ENCODE assay signal across 20 cellular contexts in the genomic region with DNA sequence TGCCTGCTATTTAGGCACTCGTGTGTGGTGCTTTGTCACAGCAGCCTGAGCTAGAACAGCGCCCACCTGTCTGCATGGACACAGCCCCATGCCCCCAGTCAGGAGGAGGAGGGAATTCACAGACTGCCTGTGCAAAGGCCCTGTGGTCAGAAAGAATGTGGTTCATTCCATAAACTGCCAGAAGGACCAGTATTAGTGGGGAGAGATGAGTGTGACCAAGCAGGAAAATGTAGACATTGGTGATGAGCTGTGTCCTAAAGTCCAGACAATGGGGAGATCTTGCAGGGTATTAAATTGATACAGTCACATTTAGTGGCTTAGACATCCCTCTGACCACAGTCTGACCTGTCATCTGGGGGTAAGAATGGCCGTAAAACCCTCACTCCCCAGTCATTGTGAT.
DNase-seq lines count a peak whose midpoint lies in the region; ATAC-seq and TF ChIP-seq lines count a peak whose summit lies in the region.
"Had no signal": no experiment of that assay in that cellular context is flagged by ENCODE, and none has a peak within 500 bp of the region (broad histone marks: within the 10 kb centered on the region; RNA-seq: fewer than 3 reads in every experiment).

No MANE protein-coding gene starts in this region.

- peaks cover 45% of the 10 kb centered on the region for H3K27me3 Mint-ChIP-seq in dendritic cell treated with granulocyte-macrophage colony-stimulating factor and Interleukin-4, amounts not matched to agents 40 ng/mL and 50 ng/mL, for 4 days
- peaks cover 4% of the 10 kb centered on the region for H3K27me3 Mint-ChIP-seq in activated T-helper 17 cell treated with anti-CD3 and anti-CD28 coated beads, Interleukin-2, amount 50 U/mL, for 72 hours

- no peak overlapping the region for H3K9ac ChIP-seq in IMR-90 (ENCODE audit: low read depth, low read length)
- H3K9ac ChIP-seq: KMS-11 had no signal

- no peaks in the 10 kb centered on the region; the same call in 1 of the 2 replicates for H3K27me3 ChIP-seq in IMR-90 (ENCODE audit: control insufficient read depth, insufficient read depth, low read length)
- no peaks in the 10 kb centered on the region for H3K27me3 ChIP-seq in lower lobe of right lung (ENCODE audit: low read depth)
- H3K27me3 ChIP-seq: SJSA1 had no signal

- no peak overlapping the region for H2BK120ac ChIP-seq in IMR-90 (ENCODE audit: low read depth, low read length)

- H3K9me1 ChIP-seq in IMR-90 (ENCODE audit: insufficient read depth, low read length), result peaks cover 6% of the 10 kb centered on the region; the same call in 1 of the 2 replicates

- no peaks in the 10 kb centered on the region for H3K36me3 ChIP-seq in IMR-90 (ENCODE audit: control insufficient read depth, insufficient read depth, low read length)
- no peaks in the 10 kb centered on the region for H3K36me3 ChIP-seq in lower lobe of right lung
- H3K36me3 ChIP-seq: BLaER1 treated with 17β-estradiol and CSF1 and Interleukin-3, amounts not matched to agents 10 nM and 100 nM; SJSA1 had no signal

- H3K14ac ChIP-seq in IMR-90 (replicated peaks; ENCODE audit: low read depth, low read length), result peak overlapping the region; percentile 45; the same call in 1 of the 2 replicates

- in situ Hi-C loops in IMR-90 (cut with MboI; ENCODE audit: low sequenced_read_pairs), result no loop called here

- TF ChIP-seq CTCF in IMR-90 (conservative IDR thresholded peaks at IDR 0.05; ENCODE audit: low read depth, low read length) (no peak), lower lobe of right lung (IDR thresholded peaks at IDR 0.05) (no peak)

- H2BK15ac ChIP-seq in IMR-90 (ENCODE audit: low read depth, low read length), result no peak overlapping the region

- POLR2A ChIA-PET in IMR-90 (lab: Charles Lee; ENCODE audit: unreplicated experiment), result no interaction called here

- H4K91ac ChIP-seq in IMR-90 (ENCODE audit: insufficient read depth, low read depth, low read length), result no peak overlapping the region

- no peaks in the 10 kb centered on the region for H3K36me3 Mint-ChIP-seq in dendritic cell treated with granulocyte-macrophage colony-stimulating factor and Interleukin-4, amounts not matched to agents 40 ng/mL and 50 ng/mL, for 4 days (ENCODE audit: low read depth)
- no peaks in the 10 kb centered on the region for H3K36me3 Mint-ChIP-seq in activated T-helper 17 cell treated with anti-CD3 and anti-CD28 coated beads, Interleukin-2, amount 50 U/mL, for 72 hours (ENCODE audit: low read depth)
- H3K36me3 Mint-ChIP-seq: CD8-positive, alpha-beta T cell had no signal

- no peak overlapping the region for H4K8ac ChIP-seq in IMR-90 (ENCODE audit: low read depth in 2 of 2, low read length in 2 of 2)

- intact Hi-C loops in IMR-90 (cut with micrococcal nuclease), result no loop called here
- intact Hi-C loops in dendritic cell treated with granulocyte-macrophage colony-stimulating factor and Interleukin-4, amounts not matched to agents 40 ng/mL and 50 ng/mL, for 4 days (cut with micrococcal nuclease), result no loop called here
- intact Hi-C loops in sciatic nerve (cut with DNase I), result no loop called here
- intact Hi-C loops in lower lobe of right lung (cut with DNase I), result no loop called here

- peak overlapping the region; percentile 74; the same call in 1 of the 2 replicates for H2BK20ac ChIP-seq in IMR-90 (ENCODE audit: low read depth, low read length)

- H3K27ac ChIP-seq in IMR-90 (ENCODE audit: insufficient read depth, low read length) (no peak overlapping the region), lower lobe of right lung (no peak overlapping the region)
- H3K27ac ChIP-seq: KMS-11, SJSA1 had no signal

- peaks cover 9% of the 10 kb centered on the region for H3K4me1 ChIP-seq in IMR-90 (ENCODE audit: control insufficient read depth, insufficient read depth, low read length)
- H3K4me1 ChIP-seq in lower lobe of right lung, result no peaks in the 10 kb centered on the region

- H3K23ac ChIP-seq in IMR-90 (ENCODE audit: low read depth, low read length), result no peak overlapping the region

- peaks cover 8% of the 10 kb centered on the region for H3K9me3 ChIP-seq in IMR-90 (ENCODE audit: control insufficient read depth, insufficient read depth, low read length)
- H3K9me3 ChIP-seq in lower lobe of right lung, result no peaks in the 10 kb centered on the region

- ATAC-seq in IMR-90 (ENCODE audit: low read depth) (no peak), sciatic nerve (no peak), GM21717 (IDR thresholded peaks at IDR 0.05; ENCODE audit: unreplicated experiment) (no peak), lower lobe of right lung (no peak)
- ATAC-seq in activated T-helper 17 cell treated with anti-CD3 and anti-CD28 coated beads, Interleukin-2, amount 50 U/mL, for 72 hours (replicated peaks), result no peak
- ATAC-seq: CD8-positive, alpha-beta T cell; Right ventricle myocardium inferior had no signal

- no peaks in the 10 kb centered on the region for H3K79me1 ChIP-seq in IMR-90 (ENCODE audit: low read depth in 1 of 2, low read length in 2 of 2)

- peak overlapping the region; percentile 76 for H2AK9ac ChIP-seq in IMR-90 (replicated peaks; ENCODE audit: low read depth, low read length, poor library complexity)

- H2BK5ac ChIP-seq in IMR-90 (ENCODE audit: low read depth, low read length, poor library complexity, severe bottlenecking), result no peak overlapping the region

- CTCF ChIA-PET in IMR-90 (lab: Yijun Ruan, JAX), result no interaction called here

- H3K9me3 Mint-ChIP-seq in dendritic cell treated with granulocyte-macrophage colony-stimulating factor and Interleukin-4, amounts not matched to agents 40 ng/mL and 50 ng/mL, for 4 days, result no peaks in the 10 kb centered on the region
- H3K9me3 Mint-ChIP-seq in activated T-helper 17 cell treated with anti-CD3 and anti-CD28 coated beads, Interleukin-2, amount 50 U/mL, for 72 hours, result no peaks in the 10 kb centered on the region

- no TSS peak for BruUV-seq in IMR-90 (replicated peaks; lab: Mats Ljungman, UMichigan)

- no peak overlapping the region for H4K5ac ChIP-seq in IMR-90 (ENCODE audit: low read depth, low read length)

- H3K4ac ChIP-seq in IMR-90 (ENCODE audit: low read depth, low read length), result peak overlapping the region; percentile 24; the same call in 1 of the 2 replicates

- H3K4me3 ChIP-seq in IMR-90 (ENCODE audit: insufficient read depth, low read depth, low read length) (no peak overlapping the region), lower lobe of right lung (no peak overlapping the region)
- H3K4me3 ChIP-seq: BLaER1 treated with 17β-estradiol and CSF1 and Interleukin-3, amounts not matched to agents 10 nM and 100 nM; SJSA1 had no signal

- DNase-seq in EH (ENCODE audit: low read depth) (peak; percentile 52), IMR-90 (no peak), sciatic nerve (ENCODE audit: low spot score) (peak; percentile 33), lower lobe of right lung (no peak), GF-D8 (lab: John Stamatoyannopoulos, UW) (no peak)
- DNase-seq: Calu3; CD8-positive, alpha-beta T cell; DMS153; GDM1; H9; NCI-H1694 treated with DMSO at 0.1 percent for 48 hours; NCI-H446; NCI-H526 had no signal

- peak overlapping the region; percentile 35 for H3K27ac Mint-ChIP-seq in dendritic cell treated with granulocyte-macrophage colony-stimulating factor and Interleukin-4, amounts not matched to agents 40 ng/mL and 50 ng/mL, for 4 days
- H3K27ac Mint-ChIP-seq in activated T-helper 17 cell treated with anti-CD3 and anti-CD28 coated beads, Interleukin-2, amount 50 U/mL, for 72 hours, result no peak overlapping the region
- H3K27ac Mint-ChIP-seq: CD8-positive, alpha-beta T cell; H9 had no signal

- WGBS in IMR-90 (ENCODE audit: extremely low coverage in 2 of 2, insufficient read length in 1 of 2), 2 experiments, result 100% methylated on average over 2 of the region's 3 CpGs; no CpG with 5 or more reads in 1 of the 2 experiments

- H3K4me2 ChIP-seq in IMR-90 (ENCODE audit: low read depth, low read length), result no peak overlapping the region
- H3K4me2 ChIP-seq: KMS-11 had no signal

- H2AK5ac ChIP-seq in IMR-90 (ENCODE audit: low read depth, low read length), result no peak overlapping the region

- no peaks in the 10 kb centered on the region for H4K20me1 ChIP-seq in IMR-90 (ENCODE audit: insufficient read depth, low read length)
- H4K20me1 ChIP-seq: BLaER1 treated with 17β-estradiol and CSF1 and Interleukin-3, amounts not matched to agents 10 nM and 100 nM had no signal

- no peak for TF ChIP-seq POLR2A in IMR-90 (IDR thresholded peaks at IDR 0.05; ENCODE audit: low read depth, low read length)

- TF ChIP-seq RAD21 in IMR-90 (IDR thresholded peaks at IDR 0.05; ENCODE audit: low read length), result no peak

- H3K18ac ChIP-seq in IMR-90 (ENCODE audit: low read depth, low read length), result no peak overlapping the region

- no peak overlapping the region for H3K4me3 Mint-ChIP-seq in dendritic cell treated with granulocyte-macrophage colony-stimulating factor and Interleukin-4, amounts not matched to agents 40 ng/mL and 50 ng/mL, for 4 days
- H3K4me3 Mint-ChIP-seq in activated T-helper 17 cell treated with anti-CD3 and anti-CD28 coated beads, Interleukin-2, amount 50 U/mL, for 72 hours, result no peak overlapping the region
- H3K4me3 Mint-ChIP-seq: CD8-positive, alpha-beta T cell; H9 had no signal

- H3K4me1 Mint-ChIP-seq in dendritic cell treated with granulocyte-macrophage colony-stimulating factor and Interleukin-4, amounts not matched to agents 40 ng/mL and 50 ng/mL, for 4 days (ENCODE audit: low read depth), result peaks cover 55% of the 10 kb centered on the region
- H3K4me1 Mint-ChIP-seq in activated T-helper 17 cell treated with anti-CD3 and anti-CD28 coated beads, Interleukin-2, amount 50 U/mL, for 72 hours, result no peaks in the 10 kb centered on the region

- no peak overlapping the region for H3K56ac ChIP-seq in IMR-90 (ENCODE audit: extremely low read depth, insufficient read depth, low read length)

- peak overlapping the region; percentile 15 for H2AFZ ChIP-seq in IMR-90 (replicated peaks; ENCODE audit: low read length, poor library complexity)

- dilution Hi-C loops in IMR-90 (cut with HindIII; ENCODE audit: low sequenced_read_pairs, unreplicated experiment), result no loop called here

TF ChIP-seq in IMR-90, 13 proteins besides CTCF, POLR2A, EP300 and RAD21 (continues in another document):
- no peak for TF ChIP-seq CHD1 (IDR thresholded peaks at IDR 0.05; ENCODE audit: low read depth, low read length)
- TF ChIP-seq FOS (IDR thresholded peaks at IDR 0.05; ENCODE audit: low read depth, low read length), result no peak
- TF ChIP-seq RCOR1 (IDR thresholded peaks at IDR 0.05; ENCODE audit: insufficient replicate concordance, low read length), result no peak
- no peak for TF ChIP-seq MXI1 (IDR thresholded peaks at IDR 0.05; ENCODE audit: borderline replicate concordance, low read depth, low read length)
- no peak for TF ChIP-seq CEBPB (IDR thresholded peaks at IDR 0.05; ENCODE audit: low read depth, low read length)
- no peak for TF ChIP-seq BHLHE40 (IDR thresholded peaks at IDR 0.05; ENCODE audit: low read depth, low read length)
- TF ChIP-seq, protein P1, sequence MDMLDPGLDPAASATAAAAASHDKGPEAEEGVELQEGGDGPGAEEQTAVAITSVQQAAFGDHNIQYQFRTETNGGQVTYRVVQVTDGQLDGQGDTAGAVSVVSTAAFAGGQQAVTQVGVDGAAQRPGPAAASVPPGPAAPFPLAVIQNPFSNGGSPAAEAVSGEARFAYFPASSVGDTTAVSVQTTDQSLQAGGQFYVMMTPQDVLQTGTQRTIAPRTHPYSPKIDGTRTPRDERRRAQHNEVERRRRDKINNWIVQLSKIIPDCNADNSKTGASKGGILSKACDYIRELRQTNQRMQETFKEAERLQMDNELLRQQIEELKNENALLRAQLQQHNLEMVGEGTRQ (IDR thresholded peaks at IDR 0.05; ENCODE audit: low read depth, low read length), result no peak

Comparison
In these comparisons a context has a peak if more than half of its experiments do, and no peak if none do; other contexts are left out.
1. DNase-seq: peak in EH (single experiment) and sciatic nerve (single experiment); none in IMR-90 (single experiment), lower lobe of right lung (single experiment) and GF-D8 (single experiment).